In the genomic region with DNA sequence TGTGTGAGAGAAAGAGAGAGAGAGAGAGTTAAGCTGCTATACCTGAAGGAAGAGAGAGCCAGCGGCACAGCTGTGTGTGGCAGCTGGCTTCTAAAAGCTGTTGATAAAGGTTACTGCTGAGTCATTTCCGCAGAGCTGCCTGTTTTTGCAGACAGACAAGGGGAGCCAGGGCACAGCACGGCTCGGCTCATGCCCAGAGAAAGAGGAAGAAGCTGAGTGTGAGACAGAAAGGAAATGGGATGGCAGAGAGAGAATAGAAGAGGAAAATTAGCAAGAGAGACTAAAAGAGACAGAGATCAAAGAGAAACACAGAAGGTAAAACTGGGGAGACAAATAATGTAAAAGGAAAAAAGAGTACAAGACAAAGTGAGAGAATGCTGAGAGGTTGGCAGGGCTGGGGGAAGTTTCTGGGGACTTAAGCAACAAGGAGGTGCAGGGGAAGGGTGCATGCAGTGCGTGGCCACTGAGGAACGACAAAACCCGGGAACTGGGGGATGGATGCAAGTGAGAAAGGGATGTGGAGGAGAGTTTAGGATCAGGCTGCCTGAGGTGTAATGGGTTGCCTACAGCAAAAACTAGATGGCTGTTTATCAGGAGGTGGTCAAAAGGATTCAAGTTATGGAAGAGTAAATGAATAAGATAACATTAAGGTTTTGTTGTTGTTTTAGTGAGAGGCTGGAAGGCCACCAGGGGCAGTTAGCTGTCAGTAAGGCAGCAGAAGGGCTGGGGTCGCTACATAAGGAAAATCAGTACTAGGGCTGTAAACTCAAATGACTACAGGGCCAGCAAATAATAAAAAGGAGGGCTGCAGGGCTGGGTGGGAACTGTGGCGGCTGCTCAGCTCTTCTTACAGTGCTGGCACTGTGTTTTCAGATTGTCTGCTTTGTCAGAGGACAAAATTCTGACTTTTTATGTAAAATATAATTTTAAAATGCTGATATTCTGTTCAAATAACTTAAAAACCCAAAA, we compare ENCODE assay signal across 8 cellular contexts. TPM values are rescaled to one million over a fixed set of nuclear protein-coding genes. Genes with fewer than 3 reads are reported as not detected.
DNase-seq lines count a peak whose midpoint lies in the region; ATAC-seq, FAIRE-seq and TF ChIP-seq lines count a peak whose summit lies in the region.

No MANE protein-coding gene starts in this region.

- no peaks in the 10 kb centered on the region for H4K20me1 ChIP-seq in GM12878 (ENCODE audit: control insufficient read depth, insufficient read depth)

- H3K4me1 ChIP-seq in GM12878 (ENCODE audit: control insufficient read depth, insufficient read depth, low read length) (peaks cover 5% of the 10 kb centered on the region; the same call in 1 of the 2 replicates), sigmoid colon (peaks cover 0 to 44% (median 39%) of the 10 kb centered on the region in 4 donors)

- H3K9me3 ChIP-seq in GM12878 (replicated peaks; ENCODE audit: control insufficient read depth, insufficient read depth, low read length), result no peaks in the 10 kb centered on the region
- H3K9me3 ChIP-seq in sigmoid colon, result no peaks in the 10 kb centered on the region

- TSS peak; percentile 88 for BruUV-seq in GM12878 (replicated peaks; lab: Mats Ljungman, UMichigan)

- in situ Hi-C loops in GM12878 (cut with MboI), result no loop called here

- peak overlapping the region; percentile 74 for H3K9ac ChIP-seq in GM12878 (ENCODE audit: control insufficient read depth, insufficient read depth, low read length)

- H3K4me2 ChIP-seq in GM12878 (ENCODE audit: control insufficient read depth, insufficient read depth), result peak overlapping the region; percentile 97

- peak overlapping the region; percentile 66 for H3K4me3 ChIP-seq in GM12878
- peak overlapping the region; percentile 13 to 43 (median 35) for H3K4me3 ChIP-seq in sigmoid colon

- 0% methylated on average over 9 of the region's 9 CpGs for WGBS in GM12878 (ENCODE audit: insufficient coverage, insufficient replicate concordance, low lambda C conversion rate, missing lambda C conversion rate)
- WGBS in sigmoid colon, 2 donors, result 4% methylated on average over 9 of the region's 9 CpGs

- H3K27ac ChIP-seq in GM12878 (ENCODE audit: control insufficient read depth, insufficient read depth) (peak overlapping the region; percentile 93), sigmoid colon (peak overlapping the region; percentile 83 to 87 (median 84))

- DNase-seq in GM18507 (ENCODE audit: extremely low spot score, insufficient read length, low read depth) (peak; percentile 56), NCI-H2081 (lab: John Stamatoyannopoulos, UW) (peak; percentile 73 to 93), T1000 (lab: John Stamatoyannopoulos, UW) (peak; percentile 32), GM12878 (ENCODE audit: low read depth, low spot score) (peak; percentile 89), iPS DF 19.7 (ENCODE audit: low read depth, low spot score) (peak; percentile 86), sigmoid colon (peak; percentile 90), NCI-H187 treated with DMSO at 0.1 percent for 48 hours (lab: John Stamatoyannopoulos, UW) (no peak)

- RAD21 ChIA-PET in GM12878 (lab: Charles Lee; ENCODE audit: unreplicated experiment), result interaction anchor here (0.6 to 2.6 kb wide), 14 partner anchors 11 to 315 kb away, joined by 3 to 9 read pairs (median 4); no protein-coding TSS in a partner anchor

- peak; percentile 69 to 78 for TF ChIP-seq EP300 in GM12878 (IDR thresholded peaks at IDR 0.05; ENCODE audit: borderline replicate concordance in 1 of 2, control insufficient read depth in 1 of 2, low read depth in 2 of 2, low read length in 2 of 2)
- no peak for TF ChIP-seq EP300 in sigmoid colon (IDR thresholded peaks at IDR 0.05)

- POLR2A ChIA-PET in GM12878 (lab: Charles Lee), result interaction anchor here (0.5 to 5.0 kb wide), 18 partner anchors 12 to 846 kb away, joined by 3 to 27 read pairs (median 4); a partner anchor contains a TSS

- H2AFZ ChIP-seq in GM12878 (ENCODE audit: control insufficient read depth, low read depth, low read length), result peak overlapping the region; percentile 47

- CTCF ChIA-PET in GM12878 (lab: Yijun Ruan, JAX), result interaction anchor here (0.9 to 6.6 kb wide), 13 partner anchors 11 to 315 kb away, joined by 3 to 71 read pairs (median 8); no protein-coding TSS in a partner anchor

- TF ChIP-seq RAD21 in GM12878 (IDR thresholded peaks at IDR 0.05; ENCODE audit: insufficient read depth, low read depth, low read length), result no peak

- peaks cover 5% of the 10 kb centered on the region for H3K79me2 ChIP-seq in GM12878 (ENCODE audit: control insufficient read depth, insufficient read depth, low read length)

- no peak for TF ChIP-seq CTCF in GM12878 (IDR thresholded peaks at IDR 0.05 in 2 of 3, conservative IDR thresholded peaks at IDR 0.05 in 1 of 3; ENCODE audit: control insufficient read depth in 2 of 3, extremely low read depth in 1 of 3, insufficient read depth in 1 of 3, low read depth in 3 of 3, low read length in 3 of 3)
- no peak for TF ChIP-seq CTCF in sigmoid colon (IDR thresholded peaks at IDR 0.05)

- intact Hi-C loops in GM12878 (cut with micrococcal nuclease; ENCODE audit: unreplicated experiment), result loop anchor here (2.0 kb wide), 1 partner anchor 22 kb away; a partner anchor contains a TSS
- intact Hi-C loops in sigmoid colon (cut with DNase I), result no loop called here

- FAIRE-seq in GM18507 (lab: Jason Lieb, UNC) (peak; percentile 99), GM12878 (lab: Jason Lieb, UNC) (peak; percentile 99)

- peak; percentile 64 for TF ChIP-seq POLR2A in GM12878 (IDR thresholded peaks at IDR 0.05; ENCODE audit: low read depth, low read length)
- peak; percentile 54 to 67 for TF ChIP-seq POLR2A in sigmoid colon (IDR thresholded peaks at IDR 0.05)

- ATAC-seq in HG02973 (IDR thresholded peaks at IDR 0.05; ENCODE audit: unreplicated experiment), result peak; percentile 91
- peak; percentile 93 for ATAC-seq in GM12878

- H3K36me3 ChIP-seq in GM12878 (ENCODE audit: control insufficient read depth in 2 of 2, insufficient read depth in 2 of 2, low read length in 1 of 2), result no peaks in the 10 kb centered on the region
- H3K36me3 ChIP-seq in sigmoid colon, result no peaks in the 10 kb centered on the region

- no peaks in the 10 kb centered on the region for H3K27me3 ChIP-seq in GM12878 (replicated peaks in 1 of 2; ENCODE audit: control insufficient read depth in 2 of 2, insufficient read depth in 2 of 2, low read length in 1 of 2)
- no peaks in the 10 kb centered on the region for H3K27me3 ChIP-seq in sigmoid colon

- SMC1A ChIA-PET in GM12878 (lab: Charles Lee; ENCODE audit: uncharacterized antibody, unreplicated experiment), result interaction anchor here (0.6 to 4.3 kb wide), 23 partner anchors 11 to 317 kb away, joined by 3 to 38 read pairs (median 4); a partner anchor contains a TSS

TF ChIP-seq in GM12878, 131 proteins besides CTCF, POLR2A, EP300 and RAD21 (continues in another document):
- TF ChIP-seq SMC3 (IDR thresholded peaks at IDR 0.05; ENCODE audit: borderline replicate concordance, low read length) (no peak; the same call in 1 of the 2 replicates), IRF4 (IDR thresholded peaks at IDR 0.05; ENCODE audit: low read depth, low read length) (peak; percentile 90), CHD2 (IDR thresholded peaks at IDR 0.05; ENCODE audit: borderline replicate concordance, low read depth, low read length) (0 out of 2 replicates have a peak, but pooled peaks have one; percentile 48), SUPT20H (IDR thresholded peaks at IDR 0.05; ENCODE audit: borderline replicate concordance, control insufficient read depth, low read depth, low read length) (no peak), CBFB (IDR thresholded peaks at IDR 0.05; ENCODE audit: low read depth) (no peak), ZBED1 (IDR thresholded peaks at IDR 0.05; ENCODE audit: borderline replicate concordance) (peak; percentile 75), KLF5 (IDR thresholded peaks at IDR 0.05; ENCODE audit: partially characterized antibody) (peak; percentile 77)
- TF ChIP-seq, protein P1, sequence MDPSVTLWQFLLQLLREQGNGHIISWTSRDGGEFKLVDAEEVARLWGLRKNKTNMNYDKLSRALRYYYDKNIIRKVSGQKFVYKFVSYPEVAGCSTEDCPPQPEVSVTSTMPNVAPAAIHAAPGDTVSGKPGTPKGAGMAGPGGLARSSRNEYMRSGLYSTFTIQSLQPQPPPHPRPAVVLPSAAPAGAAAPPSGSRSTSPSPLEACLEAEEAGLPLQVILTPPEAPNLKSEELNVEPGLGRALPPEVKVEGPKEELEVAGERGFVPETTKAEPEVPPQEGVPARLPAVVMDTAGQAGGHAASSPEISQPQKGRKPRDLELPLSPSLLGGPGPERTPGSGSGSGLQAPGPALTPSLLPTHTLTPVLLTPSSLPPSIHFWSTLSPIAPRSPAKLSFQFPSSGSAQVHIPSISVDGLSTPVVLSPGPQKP (IDR thresholded peaks at IDR 0.05; ENCODE audit: low read depth, low read length), result no peak

RNA-seq across cellular contexts. Expression of a gene that starts 22.9 kb away (rescaled TPM):
- 877 and 922 TPM in 2 replicates for total RNA-seq in GM12878 (2013; cell fraction: nucleolus; rRNA removed)
- total RNA-seq in GM12878 (2014; rRNA removed), result 1,155 and 1,166 TPM in 2 replicates
- 455 and 468 TPM in 2 replicates for total RNA-seq in GM12878 (2014; rRNA removed; fragmentation: Illumina TruSeq; extraction: Trizol)
- 928 and 1,003 TPM in 2 replicates for total RNA-seq in GM12878 (2021)
- 718 TPM for polyA plus RNA-seq in GM12878 (2011; ENCODE audit: low read depth)
- 490 and 959 TPM in 2 replicates for polyA plus RNA-seq in GM12878 (2011; rRNA removed)
- polyA plus RNA-seq in GM12878 (2011; cell fraction: cytosol; rRNA removed), result 1,522 and 1,730 TPM in 2 replicates
- polyA plus RNA-seq in GM12878 (2011; cell fraction: nucleus; rRNA removed), result 1,255 and 1,711 TPM in 2 replicates
- 1,065 and 1,243 TPM in 2 replicates for polyA plus RNA-seq in GM12878 (2012)
- polyA plus RNA-seq in GM12878 (2014; fragmentation: Illumina TruSeq; extraction: Trizol), result 255 and 382 TPM in 2 replicates
- 100 to 1,000 TPM; 129 to 329 TPM for polyA plus RNA-seq in GM12878 (2014; fragmentation: Nextera tagmentation; extraction: Ambion mirVana)
- 1,078 and 1,263 TPM in 2 replicates for polyA plus RNA-seq in GM12878 (2014; rRNA removed)
- polyA plus RNA-seq in GM12878 (2016; fragmentation: Nextera tagmentation; extraction: Ambion mirVana), result 100 to 1,000 TPM; 699 to 799 TPM
- 560 and 847 TPM in 2 replicates for polyA minus RNA-seq in GM12878 (2011; rRNA and poly(A)+ RNA removed)
- 323 and 371 TPM in 2 replicates for polyA minus RNA-seq in GM12878 (2011; cell fraction: cytosol; rRNA and poly(A)+ RNA removed)
- 239 and 260 TPM in 2 replicates for polyA minus RNA-seq in GM12878 (2011; cell fraction: nucleus; rRNA and poly(A)+ RNA removed)
- 100 to 1,000 TPM; 279 to 524 (median 398) TPM for total RNA-seq in sigmoid colon
- polyA plus RNA-seq in sigmoid colon, result 1,000 to 10,000 TPM in 1 of 3 donors, 100 to 1,000 TPM in 2; 302 to 2,938 (median 684) TPM
